ENCODE assay signal across 8 cellular contexts in the genomic region with DNA sequence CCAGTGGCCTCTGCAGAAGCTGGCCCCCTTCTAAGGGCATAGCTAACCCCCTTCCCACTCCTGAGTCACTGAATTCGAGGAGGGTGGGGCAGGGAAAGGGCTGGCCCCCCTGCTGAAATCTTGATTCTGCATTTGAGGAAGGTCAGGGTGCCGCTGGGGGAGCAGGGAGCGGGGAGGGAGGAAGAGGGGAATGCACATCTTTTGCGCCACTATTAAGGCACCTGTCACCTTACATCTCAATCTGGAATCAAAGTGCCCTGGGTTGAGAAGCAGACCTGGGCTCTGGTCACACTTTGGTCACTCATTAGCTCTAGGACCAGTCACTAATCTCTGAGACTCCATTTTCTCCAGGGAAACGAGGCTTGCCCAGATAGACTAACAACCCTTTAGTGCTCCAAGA.
DNase-seq lines count a peak whose midpoint lies in the region; ATAC-seq and TF ChIP-seq lines count a peak whose summit lies in the region.

No MANE protein-coding gene starts in this region.

- H3K27me3 Mint-ChIP-seq in natural killer cell treated with Interleukin-12 subunit alpha and Interleukin-12 subunit beta and Interleukin-15 and Interleukin-18, amount 100 ng/mL, for 72 hours = peaks cover 0 to 21% of the 10 kb centered on the region in 2 donors

- no peaks in the 10 kb centered on the region for H3K36me3 ChIP-seq in breast epithelium

- H3K27ac ChIP-seq in HL-60 (replicated peaks) (no peak overlapping the region), breast epithelium (peak overlapping the region; percentile 45 to 65)

- H3K9me3 Mint-ChIP-seq in natural killer cell treated with Interleukin-12 subunit alpha and Interleukin-12 subunit beta and Interleukin-15 and Interleukin-18, amount 100 ng/mL, for 72 hours = no peaks in the 10 kb centered on the region

- DNase-seq in AG10803 (ENCODE audit: low read depth) = no peak
- DNase-seq in HL-60 (ENCODE audit: low read depth in 1 of 2, low spot score in 1 of 2) = no peak
- no peak for DNase-seq in breast epithelium (ENCODE audit: low spot score in 2 of 2)
- no peak for DNase-seq in natural killer cell treated with Interleukin-12 subunit alpha and Interleukin-12 subunit beta and Interleukin-15 and Interleukin-18, amount 100 ng/mL, for 72 hours (ENCODE audit: low spot score)
- DNase-seq in RKO (ENCODE audit: low spot score) = no peak
- DNase-seq in stimulated activated naive CD4-positive, alpha-beta T cell treated with Interleukin-2 at 50 U/mL for 16 hours (lab: John Stamatoyannopoulos, UW) = no peak

- intact Hi-C loops in breast epithelium (cut with DNase I; ENCODE audit: low total_unique reads) = loop anchor here (10.0 kb wide), 1 partner anchor 111 kb away; no protein-coding TSS in a partner anchor

- H3K4me3 Mint-ChIP-seq in natural killer cell treated with Interleukin-12 subunit alpha and Interleukin-12 subunit beta and Interleukin-15 and Interleukin-18, amount 100 ng/mL, for 72 hours = peak overlapping the region; percentile 93

- TF ChIP-seq POLR2A in breast epithelium (IDR thresholded peaks at IDR 0.05) = no peak

- H3K4me1 Mint-ChIP-seq in natural killer cell treated with Interleukin-12 subunit alpha and Interleukin-12 subunit beta and Interleukin-15 and Interleukin-18, amount 100 ng/mL, for 72 hours (ENCODE audit: low read depth in 2 of 2) = peaks cover 14 to 15% of the 10 kb centered on the region in 2 donors

- H3K4me1 ChIP-seq in breast epithelium = no peaks in the 10 kb centered on the region

- H3K27me3 ChIP-seq in HL-60 (ENCODE audit: insufficient read depth, poor library complexity, severe bottlenecking) (no peaks in the 10 kb centered on the region), breast epithelium (no peaks in the 10 kb centered on the region)

- ATAC-seq in natural killer cell treated with Interleukin-12 subunit alpha and Interleukin-12 subunit beta and Interleukin-15 and Interleukin-18, amount 100 ng/mL, for 72 hours = no peak
- ATAC-seq in HG03571 (IDR thresholded peaks at IDR 0.05; ENCODE audit: unreplicated experiment) = no peak
- ATAC-seq in HG03135 (IDR thresholded peaks at IDR 0.05; ENCODE audit: unreplicated experiment) = no peak

- no peaks in the 10 kb centered on the region for H3K36me3 Mint-ChIP-seq in natural killer cell treated with Interleukin-12 subunit alpha and Interleukin-12 subunit beta and Interleukin-15 and Interleukin-18, amount 100 ng/mL, for 72 hours

- H3K4me3 ChIP-seq in AG10803 (ENCODE audit: low read length) = peak overlapping the region; percentile 60; the same call in 1 of the 2 replicates
- H3K4me3 ChIP-seq in HL-60 (replicated peaks; ENCODE audit: insufficient read depth, low read length) = peak overlapping the region; percentile 54
- H3K4me3 ChIP-seq in breast epithelium = peak overlapping the region; percentile 34 to 69 (median 50)

- TF ChIP-seq CTCF in AG10803 (conservative IDR thresholded peaks at IDR 0.05; ENCODE audit: low read length) (no peak), HL-60 (IDR thresholded peaks at IDR 0.05; ENCODE audit: insufficient read depth, low read length) (no peak), breast epithelium (IDR thresholded peaks at IDR 0.05) (no peak)

- peak overlapping the region in 1 of 2 donors; percentile 72 for H3K27ac Mint-ChIP-seq in natural killer cell treated with Interleukin-12 subunit alpha and Interleukin-12 subunit beta and Interleukin-15 and Interleukin-18, amount 100 ng/mL, for 72 hours

- H3K9me3 ChIP-seq in breast epithelium = no peaks in the 10 kb centered on the region
